ENCODE assay signal across 8 cellular contexts in genomic region chr6:46792635-46793034, GRCh38. TPM values are rescaled to one million over a fixed set of nuclear protein-coding genes. Genes with fewer than 3 reads are reported as not detected.
"Had no signal": no experiment of that assay in that cellular context is flagged by ENCODE, and none has a peak within 500 bp of the region (broad histone marks: within the 10 kb centered on the region; RNA-seq: fewer than 3 reads in every experiment).

No MANE protein-coding gene starts in this region.

- FAIRE-seq: HTR-8/SVneo had no signal

- H3K4me3 ChIP-seq: GM23248 had no signal

- DNase-seq: GM23248, GOT3, H7, HCEC 1CT, IMR-90 had no signal

- H2AFZ ChIP-seq: GM23248 had no signal

- H3K27ac ChIP-seq: GM23248 had no signal

RNA-seq across cellular contexts. Expression of gene MEP1A, which starts 0.6 kb away (rescaled TPM):
- total RNA-seq: GM23248, H7, IMR-90 had no signal
- polyA plus RNA-seq: GM23248, IMR-90 had no signal

RNA-seq across cellular contexts. Expression of gene ANKRD66, which starts 45.9 kb away (rescaled TPM):
- total RNA-seq: GM23248, H4, H7, HT-29, IMR-90 had no signal
- polyA plus RNA-seq: GM23248, IMR-90 had no signal

RNA-seq across cellular contexts. Expression of gene PLA2G7, which starts 57.5 kb away (rescaled TPM):
- total RNA-seq: GM23248, H4, HT-29, IMR-90 had no signal
- polyA plus RNA-seq: GM23248, IMR-90 had no signal
